Comparison of ENCODE assay signal across 20 cellular contexts in the genomic region with DNA sequence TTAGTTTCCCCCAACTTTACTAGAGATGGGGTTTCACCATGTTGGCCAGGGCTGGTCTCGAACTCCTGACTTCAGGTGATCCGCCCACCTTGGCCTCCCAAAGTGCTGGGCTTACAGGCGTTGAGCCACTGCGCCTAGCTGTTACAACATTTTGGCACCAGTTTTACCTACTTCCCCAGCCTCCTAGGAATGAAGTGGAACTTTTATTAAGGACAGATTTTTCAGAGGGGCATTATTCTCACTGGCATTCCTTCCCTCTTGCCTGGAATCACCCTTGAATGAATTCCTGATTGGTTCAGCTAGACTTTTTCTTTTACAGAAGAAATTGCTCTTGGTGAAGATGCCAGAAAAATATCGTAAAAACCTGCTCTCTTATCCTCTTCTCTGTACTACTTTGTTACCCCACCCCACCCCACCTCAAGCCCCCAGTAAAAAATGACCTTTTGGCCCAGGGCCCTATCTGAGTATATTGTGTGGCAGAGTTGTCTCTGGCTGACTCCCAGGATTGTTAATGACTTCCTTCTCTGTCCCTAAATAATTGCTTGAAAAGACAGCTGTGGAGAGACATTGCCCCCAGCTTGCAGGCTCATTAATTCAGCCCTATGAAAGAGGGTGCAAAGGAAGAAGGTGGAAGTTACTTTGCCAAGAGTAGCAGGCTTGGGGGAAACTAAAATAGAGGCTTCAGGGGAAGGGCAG.
DNase-seq lines count a peak whose midpoint lies in the region; TF ChIP-seq lines count a peak whose summit lies in the region.
"Had no signal": no experiment of that assay in that cellular context is flagged by ENCODE, and none has a peak within 500 bp of the region (broad histone marks: within the 10 kb centered on the region; RNA-seq: fewer than 3 reads in every experiment).

No MANE protein-coding gene starts in this region.

- peaks cover 10 to 32% of the 10 kb centered on the region in 2 donors for H3K4me1 ChIP-seq in neuronal stem cell (ENCODE audit: control insufficient read depth in 2 of 2, insufficient read depth in 1 of 2, low read depth in 1 of 2, low read length in 2 of 2)
- H3K4me1 ChIP-seq: parathyroid adenoma had no signal

- H3K23ac ChIP-seq in neuronal stem cell (ENCODE audit: low read depth, low read length, poor library complexity), result no peak overlapping the region

- no peak overlapping the region for H4K91ac ChIP-seq in neuronal stem cell (ENCODE audit: low read depth, low read length, poor library complexity)

- no peak overlapping the region for H4K8ac ChIP-seq in neuronal stem cell (ENCODE audit: low read depth, low read length)

- H3K9ac ChIP-seq in neuronal stem cell (ENCODE audit: low read depth, low read length, poor library complexity), result no peak overlapping the region
- H3K9ac ChIP-seq: parathyroid adenoma had no signal

- no peak overlapping the region for H3K4me2 ChIP-seq in neuronal stem cell (ENCODE audit: insufficient read depth, low read length, poor library complexity, severe bottlenecking)

- WGBS in neuronal stem cell (ENCODE audit: extremely low coverage in 2 of 2, insufficient read length in 2 of 2, insufficient replicate concordance in 1 of 2), 2 donors, result no CpG with 5 or more reads among the region's 5 CpGs

- no peaks in the 10 kb centered on the region for H3K27me3 ChIP-seq in neuronal stem cell (ENCODE audit: control insufficient read depth in 3 of 3, insufficient read depth in 3 of 3, low read depth in 1 of 3, low read length in 3 of 3)
- H3K27me3 ChIP-seq: dorsolateral prefrontal cortex, MG63 had no signal

- no peak overlapping the region for H2AK5ac ChIP-seq in neuronal stem cell (ENCODE audit: low read depth, low read length)

- in situ Hi-C loops in astrocyte of the cerebellum (cut with HindIII; ENCODE audit: low sequenced_read_pairs), result no loop called here

- POLR2A ChIA-PET in HEK293T (lab: Yijun Ruan, JAX), result no interaction called here

- H3K14ac ChIP-seq in neuronal stem cell (ENCODE audit: low read length), result no peak overlapping the region

- no peak overlapping the region for H2BK12ac ChIP-seq in neuronal stem cell (ENCODE audit: low read length)

- H3K79me1 ChIP-seq in neuronal stem cell (ENCODE audit: low read depth, low read length), result no peaks in the 10 kb centered on the region

- no peak overlapping the region for H2BK5ac ChIP-seq in neuronal stem cell (ENCODE audit: low read length)

- no peak overlapping the region for H3K18ac ChIP-seq in neuronal stem cell (ENCODE audit: low read length)

- CTCF ChIA-PET in HEK293T (lab: Yijun Ruan, JAX), result no interaction called here

- no peaks in the 10 kb centered on the region for H3K36me3 ChIP-seq in neuronal stem cell (replicated peaks in 1 of 2; ENCODE audit: control insufficient read depth in 2 of 2, insufficient read depth in 2 of 2, low read length in 2 of 2)
- H3K36me3 ChIP-seq: MG63 had no signal

- no peak overlapping the region for H3K27ac ChIP-seq in neuronal stem cell (replicated peaks; ENCODE audit: low read length)
- H3K27ac ChIP-seq: dorsolateral prefrontal cortex, epithelial cell of prostate, parathyroid adenoma had no signal

- TF ChIP-seq CTCF in astrocyte of the cerebellum (IDR thresholded peaks at IDR 0.05; ENCODE audit: low read depth, low read length, missing control alignments), result no peak

- H3K4me3 ChIP-seq in astrocyte of the cerebellum (ENCODE audit: low read depth, low read length) (no peak overlapping the region), neuronal stem cell (ENCODE audit: low read length in 2 of 2) (no peak overlapping the region)
- H3K4me3 ChIP-seq: dorsolateral prefrontal cortex, MG63 had no signal

- no peak overlapping the region for H2AFZ ChIP-seq in neuronal stem cell (ENCODE audit: low read length)
- H2AFZ ChIP-seq: parathyroid adenoma had no signal

- no peaks in the 10 kb centered on the region for H3K9me3 ChIP-seq in neuronal stem cell (replicated peaks in 1 of 2; ENCODE audit: control insufficient read depth in 2 of 2, insufficient read depth in 1 of 2, low read depth in 1 of 2, low read length in 2 of 2)
- H3K9me3 ChIP-seq: MG63 had no signal

- DNase-seq in NCI-H2029 treated with DMSO at 0.1 percent for 48 hours (lab: John Stamatoyannopoulos, UW) (peak; percentile 42), NCI-H2029 (lab: John Stamatoyannopoulos, UW) (no peak), NCI-H1694 (lab: John Stamatoyannopoulos, UW) (peak; percentile 13), astrocyte of the cerebellum (ENCODE audit: low read depth) (peak; percentile 9), neuronal stem cell (ENCODE audit: low spot score) (peak; percentile 26), HEK293T (ENCODE audit: extremely low spot score) (no peak), NOMO-1 treated with dmso at 0.1 percent for 144 hours (lab: John Stamatoyannopoulos, UW; ENCODE audit: unreplicated experiment) (no peak), NCI-H2227 treated with DMSO at 0.1 percent for 48 hours (lab: John Stamatoyannopoulos, UW) (no peak)
- DNase-seq: ACHN; activated CD8-positive, alpha-beta memory T cell treated with anti-CD3 and anti-CD28 coated beads for 24 hours; activated naive CD4-positive, alpha-beta T cell treated with anti-CD3 and anti-CD28 coated beads for 36 hours; activated T-cell treated with anti-CD3 and anti-CD28 coated beads, Interleukin-2, amount 50 U/mL, for 48 hours; CD4-positive, CD25-positive, alpha-beta regulatory T cell; dorsolateral prefrontal cortex; kidney; MG63; naive thymus-derived CD8-positive, alpha-beta T cell; stimulated activated CD4-positive, alpha-beta T cell treated with anti-CD3 and anti-CD28 coated beads, Interleukin-15, amount 100 ng/mL, for 24 hours had no signal

- H3K4ac ChIP-seq in neuronal stem cell (ENCODE audit: low read length), result no peak overlapping the region

- no peak overlapping the region for H2BK15ac ChIP-seq in neuronal stem cell (ENCODE audit: low read length)

- H2BK120ac ChIP-seq in neuronal stem cell (ENCODE audit: low read depth, low read length), result no peak overlapping the region

TF ChIP-seq in HEK293T, 16 proteins besides CTCF, POLR2A, EP300 and RAD21:
- TF ChIP-seq HDGF (IDR thresholded peaks at IDR 0.05; ENCODE audit: borderline replicate concordance), result no peak
- TF ChIP-seq SP1 (IDR thresholded peaks at IDR 0.05), result no peak
- TF ChIP-seq CTBP1 (IDR thresholded peaks at IDR 0.05; ENCODE audit: borderline replicate concordance), result no peak
- no peak for TF ChIP-seq ARNT (IDR thresholded peaks at IDR 0.05)
- TF ChIP-seq, protein P1, sequence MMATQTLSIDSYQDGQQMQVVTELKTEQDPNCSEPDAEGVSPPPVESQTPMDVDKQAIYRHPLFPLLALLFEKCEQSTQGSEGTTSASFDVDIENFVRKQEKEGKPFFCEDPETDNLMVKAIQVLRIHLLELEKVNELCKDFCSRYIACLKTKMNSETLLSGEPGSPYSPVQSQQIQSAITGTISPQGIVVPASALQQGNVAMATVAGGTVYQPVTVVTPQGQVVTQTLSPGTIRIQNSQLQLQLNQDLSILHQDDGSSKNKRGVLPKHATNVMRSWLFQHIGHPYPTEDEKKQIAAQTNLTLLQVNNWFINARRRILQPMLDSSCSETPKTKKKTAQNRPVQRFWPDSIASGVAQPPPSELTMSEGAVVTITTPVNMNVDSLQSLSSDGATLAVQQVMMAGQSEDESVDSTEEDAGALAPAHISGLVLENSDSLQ (IDR thresholded peaks at IDR 0.05), result no peak
- no peak for TF ChIP-seq LEF1 (IDR thresholded peaks at IDR 0.05; ENCODE audit: borderline replicate concordance)
- no peak for TF ChIP-seq ELF4 (IDR thresholded peaks at IDR 0.05)
- TF ChIP-seq FOXK2 (IDR thresholded peaks at IDR 0.05), result no peak
- TF ChIP-seq BHLHE40 (IDR thresholded peaks at IDR 0.05; ENCODE audit: borderline replicate concordance), result no peak
- no peak for TF ChIP-seq FOXM1 (IDR thresholded peaks at IDR 0.05; ENCODE audit: borderline replicate concordance)

Comparison
In these comparisons a context has a peak if more than half of its experiments do, and no peak if none do; other contexts are left out.
1. DNase-seq: peak in NCI-H2029 treated with DMSO at 0.1 percent for 48 hours (single experiment), NCI-H1694 (single experiment), astrocyte of the cerebellum (single experiment) and neuronal stem cell (single experiment); none in NCI-H2029 (single experiment), HEK293T (single experiment), NOMO-1 treated with dmso at 0.1 percent for 144 hours (single experiment) and NCI-H2227 treated with DMSO at 0.1 percent for 48 hours (single experiment).